9 cellular contexts compared by ENCODE assay signal in the genomic region with DNA sequence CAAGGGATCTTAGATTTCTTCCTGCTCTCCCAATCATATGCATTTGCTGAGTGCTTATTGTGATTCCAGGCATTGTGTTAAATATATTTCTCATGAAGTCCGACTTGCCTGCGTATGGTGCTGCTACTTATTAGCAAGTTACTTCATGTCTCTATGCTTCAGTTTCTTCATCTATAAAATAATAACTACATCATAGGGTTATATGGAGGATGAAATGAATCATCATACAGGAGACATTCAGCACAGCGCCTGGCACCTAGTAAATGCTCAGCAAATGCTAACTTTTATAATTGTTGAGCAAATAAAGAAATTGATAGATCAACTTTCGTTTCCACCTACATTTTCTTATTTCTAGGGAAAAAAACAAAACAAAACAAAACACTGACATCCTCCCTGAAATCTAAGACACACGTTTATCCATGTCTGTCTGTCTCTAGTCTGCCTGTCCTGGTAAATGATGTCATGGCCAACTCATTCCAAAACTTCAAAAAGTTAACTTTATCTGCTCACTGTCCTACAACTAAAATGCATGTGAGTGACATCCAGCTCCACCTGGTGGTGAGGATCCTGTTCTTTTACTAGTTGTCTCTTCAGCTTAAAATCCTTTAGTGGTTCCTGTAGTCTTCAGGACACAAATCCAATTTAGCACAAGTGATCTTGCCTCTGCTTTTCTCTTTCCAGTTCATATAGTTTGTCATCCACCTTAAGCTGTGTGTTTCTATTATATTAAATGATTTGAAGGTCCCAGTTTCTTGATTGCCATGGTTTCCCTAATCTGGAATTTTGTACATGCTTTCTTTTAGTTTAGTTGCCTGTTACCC. TPM values are rescaled to one million over a fixed set of nuclear protein-coding genes. Genes with fewer than 3 reads are reported as not detected.
DNase-seq lines count a peak whose midpoint lies in the region; ATAC-seq, FAIRE-seq and TF ChIP-seq lines count a peak whose summit lies in the region.
"Had no signal": no experiment of that assay in that cellular context is flagged by ENCODE, and none has a peak within 500 bp of the region (broad histone marks: within the 10 kb centered on the region; RNA-seq: fewer than 3 reads in every experiment).

No MANE protein-coding gene starts in this region.

- POLR2A ChIA-PET in Caco-2 (lab: Charles Lee), result no interaction called here

- TF ChIP-seq CTCF in Caco-2 (IDR thresholded peaks at IDR 0.05; ENCODE audit: insufficient read depth in 1 of 2, low read depth in 1 of 2, low read length in 1 of 2, severe bottlenecking in 1 of 2, unreplicated experiment in 1 of 2) (peak; percentile 50 to 60), thyroid gland (IDR thresholded peaks at IDR 0.05) (peak in 1 of 6 experiments; percentile 16)

- no peaks in the 10 kb centered on the region for H3K27me3 Mint-ChIP-seq in Caco-2 (ENCODE audit: insufficient read depth, unreplicated experiment)

- intact Hi-C loops in Caco-2 (cut with micrococcal nuclease; ENCODE audit: unreplicated experiment) (loop anchor here (1.0 kb wide), 1 partner anchor 108 kb away; no protein-coding TSS in a partner anchor), thyroid gland (cut with DNase I) (no loop called here)

- H3K27me3 ChIP-seq in Caco-2 (replicated peaks; ENCODE audit: control insufficient read depth, insufficient read depth, low read length) (no peaks in the 10 kb centered on the region), thyroid gland (no peaks in the 10 kb centered on the region)

- H3K4me3 Mint-ChIP-seq in Caco-2 (ENCODE audit: unreplicated experiment), result no peak overlapping the region

- FAIRE-seq in HTR-8/SVneo (lab: Jason Lieb, UNC), result no peak

- no peak for TF ChIP-seq POLR2A in thyroid gland (IDR thresholded peaks at IDR 0.05)

- 0 out of 2 replicates have a peak, but pooled peaks cover 5% of the 10 kb centered on the region for H3K4me1 ChIP-seq in Caco-2
- no peaks in the 10 kb centered on the region for H3K4me1 ChIP-seq in thyroid gland

- peaks cover 12% of the 10 kb centered on the region for H3K36me3 Mint-ChIP-seq in Caco-2 (ENCODE audit: insufficient read depth, unreplicated experiment)

- no TSS peak for BruUV-seq in Caco-2 (replicated peaks; lab: Mats Ljungman, UMichigan)

- no peak overlapping the region for H3K27ac ChIP-seq in thyroid gland
- H3K27ac ChIP-seq: SK-N-MC had no signal

- CTCF ChIA-PET in Caco-2 (lab: Charles Lee), result interaction anchor here (0.6 to 1.6 kb wide), 8 partner anchors 15 to 255 kb away, joined by 3 to 14 read pairs (median 3); a partner anchor contains a TSS

- no peaks in the 10 kb centered on the region for H3K9me3 ChIP-seq in Caco-2
- no peaks in the 10 kb centered on the region for H3K9me3 ChIP-seq in thyroid gland

- H3K36me3 ChIP-seq in Caco-2 (ENCODE audit: control insufficient read depth, insufficient read depth, low read length), result peaks cover 2% of the 10 kb centered on the region; the same call in 1 of the 2 replicates
- H3K36me3 ChIP-seq in thyroid gland, result peaks cover 15 to 38% of the 10 kb centered on the region in 2 donors

- WGBS in thyroid gland, 2 donors, result 87 to 91% methylated on average over 5 of the region's 5 CpGs

- ATAC-seq in GM19025 (IDR thresholded peaks at IDR 0.05; ENCODE audit: low read depth, unreplicated experiment), result peak; percentile 64

- H3K4me3 ChIP-seq in Caco-2 (ENCODE audit: low read depth, low read length), result no peak overlapping the region
- H3K4me3 ChIP-seq in thyroid gland (replicated peaks in 1 of 3), result no peak overlapping the region
- H3K4me3 ChIP-seq: SK-N-MC had no signal

- H3K27ac Mint-ChIP-seq in Caco-2 (ENCODE audit: unreplicated experiment), result no peak overlapping the region

- H3K4me1 Mint-ChIP-seq in Caco-2 (ENCODE audit: low read depth, unreplicated experiment), result no peaks in the 10 kb centered on the region

- DNase-seq in Caco-2 (peak in 1 of 2 experiments; percentile 44), HTR-8/SVneo (ENCODE audit: insufficient read length, low spot score) (peak; percentile 3), iPS-NIHi11 (ENCODE audit: low spot score) (peak; percentile 22), putamen (ENCODE audit: low spot score) (no peak), thyroid gland (no peak), NCI-H2081 treated with DMSO at 0.1 percent for 48 hours (lab: John Stamatoyannopoulos, UW) (no peak)
- DNase-seq in activated CD4-positive, alpha-beta T cell treated with anti-CD3 and anti-CD28 coated beads, Interleukin-2, amount 50 U/mL, for 4 hours, result peak; percentile 6 to 30

- no peaks in the 10 kb centered on the region for H3K9me3 Mint-ChIP-seq in Caco-2 (ENCODE audit: unreplicated experiment)

RNA-seq across cellular contexts. Expression of a gene that starts 27.7 kb away (rescaled TPM):
- total RNA-seq in Caco-2 (2022) (not detected in 2 replicates), thyroid gland (under 1 TPM in 1 of 4 donors, not detected in 3; 0.27 TPM)

RNA-seq across cellular contexts. Expression of a gene that starts 33.5 kb away (rescaled TPM):
- 35.4 and 37.4 TPM in 2 replicates for total RNA-seq in Caco-2 (2022)
- total RNA-seq in thyroid gland, result 10 to 100 TPM; 26.1 to 31.5 (median 26.7) TPM

Comparison
In these comparisons a context has a peak if more than half of its experiments do, and no peak if none do; other contexts are left out.
1. DNase-seq: peak in HTR-8/SVneo (single experiment), activated CD4-positive, alpha-beta T cell treated with anti-CD3 and anti-CD28 coated beads, Interleukin-2, amount 50 U/mL, for 4 hours (2 of 2) and iPS-NIHi11 (single experiment); none in putamen (single experiment), thyroid gland (0 of 2) and NCI-H2081 treated with DMSO at 0.1 percent for 48 hours (single experiment).